15 cellular contexts compared by ENCODE assay signal in the genomic region with DNA sequence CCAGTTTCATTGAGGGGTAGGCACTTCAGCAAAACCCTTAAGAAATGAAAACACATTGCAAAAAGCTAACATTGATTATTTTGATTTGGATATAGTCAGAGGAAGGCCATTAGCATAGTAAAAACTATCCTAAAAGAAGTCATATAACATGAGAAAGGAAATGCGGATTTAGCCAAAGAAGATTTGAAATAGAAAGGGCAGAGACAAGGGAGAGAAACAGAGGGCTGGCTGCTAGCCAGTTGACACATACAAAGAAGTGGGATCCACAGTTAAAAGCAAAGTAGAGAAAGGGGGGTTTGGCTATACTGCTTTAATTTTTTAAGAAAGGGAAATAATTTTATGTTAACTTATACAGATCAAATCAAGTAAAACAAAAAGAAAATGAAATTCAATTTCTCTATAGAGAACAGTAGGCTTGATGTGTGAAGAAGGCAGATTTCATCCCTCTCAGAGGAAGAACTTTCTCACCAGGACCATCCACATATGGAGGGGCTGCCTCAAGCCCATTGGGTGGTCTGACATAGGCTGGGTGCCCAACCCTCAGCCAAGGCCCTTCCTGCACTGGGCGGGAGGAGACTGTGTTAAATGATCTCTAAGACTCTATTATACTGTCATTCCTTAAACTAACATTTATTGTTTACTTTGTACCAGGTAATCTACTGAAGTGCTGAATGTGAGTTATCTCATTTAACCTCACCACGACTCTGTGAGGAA.
A peak's percentile ranks its signal among the peaks of the same experiment; 100 is the strongest.
DNase-seq lines count a peak whose midpoint lies in the region; ATAC-seq and TF ChIP-seq lines count a peak whose summit lies in the region.
"Had no signal": no experiment of that assay in that cellular context is flagged by ENCODE, and none has a peak within 500 bp of the region (broad histone marks: within the 10 kb centered on the region; RNA-seq: fewer than 3 reads in every experiment).

No MANE protein-coding gene starts in this region.

- H3K36me3 ChIP-seq in HAP-1 (replicated peaks) (no peaks in the 10 kb centered on the region), SJSA1 (no peaks in the 10 kb centered on the region), gastroesophageal sphincter (no peaks in the 10 kb centered on the region)
- H3K36me3 ChIP-seq: BE2C had no signal

- no peaks in the 10 kb centered on the region for H3K27me3 ChIP-seq in HAP-1 (ENCODE audit: low read depth)
- H3K27me3 ChIP-seq in SJSA1 (replicated peaks) = no peaks in the 10 kb centered on the region
- H3K27me3 ChIP-seq in gastroesophageal sphincter = no peaks in the 10 kb centered on the region
- H3K27me3 ChIP-seq: BE2C had no signal

- H3K4me1 ChIP-seq in HAP-1 (peaks cover 9% of the 10 kb centered on the region), SJSA1 (replicated peaks) (peaks cover 12% of the 10 kb centered on the region), gastroesophageal sphincter (peaks cover 0 to 5% (median 0%) of the 10 kb centered on the region in 3 donors)
- H3K4me1 ChIP-seq: BE2C had no signal

- 18 to 39% methylated on average over 2 to 3 of the region's 3 CpGs for WGBS in gastroesophageal sphincter (ENCODE audit: low coverage in 1 of 2), 2 donors

- TF ChIP-seq POLR2A in gastroesophageal sphincter (IDR thresholded peaks at IDR 0.05) = no peak

- no peak overlapping the region for H3K4me3 ChIP-seq in HAP-1
- no peak overlapping the region for H3K4me3 ChIP-seq in SJSA1
- no peak overlapping the region for H3K4me3 ChIP-seq in gastroesophageal sphincter
- no peak overlapping the region for H3K4me3 ChIP-seq in coronary artery

- TF ChIP-seq EP300 in gastroesophageal sphincter (IDR thresholded peaks at IDR 0.05) = no peak

- peak; percentile 25 for ATAC-seq in gastroesophageal sphincter
- ATAC-seq in sciatic nerve = peak; percentile 28
- ATAC-seq in HG02884 (IDR thresholded peaks at IDR 0.05; ENCODE audit: unreplicated experiment) = no peak

- TF ChIP-seq CTCF in gastroesophageal sphincter (IDR thresholded peaks at IDR 0.05) (no peak), coronary artery (IDR thresholded peaks at IDR 0.05) (no peak)

- H3K27ac ChIP-seq in SJSA1 = 0 out of 2 replicates have a peak overlapping the region, but pooled peaks have one; percentile 14
- H3K27ac ChIP-seq in gastroesophageal sphincter = no peak overlapping the region
- no peak overlapping the region for H3K27ac ChIP-seq in coronary artery

- peak; percentile 56 to 77 for DNase-seq in HAP-1 (ENCODE audit: low spot score in 2 of 2)
- peak in 1 of 2 experiments; percentile 48 for DNase-seq in SJSA1 (ENCODE audit: low read depth in 1 of 2, low spot score in 2 of 2)
- DNase-seq in sciatic nerve (ENCODE audit: low spot score) = no peak
- DNase-seq in activated CD4-positive, alpha-beta T cell treated with anti-CD3 and anti-CD28 coated beads for 4 hours = no peak
- DNase-seq in coronary artery (ENCODE audit: low spot score) = no peak
- DNase-seq: BE2C; CD4-positive, alpha-beta memory T cell; DMS79 treated with DMSO at 0.1 percent for 48 hours; GOT3; NCI-H1436 treated with DMSO at 0.1 percent for 48 hours; NCI-H526 treated with DMSO at 0.1 percent for 48 hours; NK-92 treated with Interleukin-12 subunit alpha and Interleukin-12 subunit beta, amount 100 ng/mL, for 24 hours; OCI-M1 had no signal

- in situ Hi-C loops in HAP-1 (cut with MboI; ENCODE audit: low sequenced_read_pairs) = no loop called here

- H3K9me3 ChIP-seq in HAP-1 (peaks cover 2% of the 10 kb centered on the region; the same call in 1 of the 2 replicates), SJSA1 (replicated peaks) (no peaks in the 10 kb centered on the region), gastroesophageal sphincter (peaks cover 0 to 22% (median 0%) of the 10 kb centered on the region in 3 donors)
- H3K9me3 ChIP-seq: BE2C had no signal

- intact Hi-C loops in sciatic nerve (cut with DNase I) = no loop called here

Comparison
In these comparisons a context has a peak if more than half of its experiments do, and no peak if none do; other contexts are left out.
1. DNase-seq: peak in HAP-1 (2 of 2); none in sciatic nerve (single experiment), activated CD4-positive, alpha-beta T cell treated with anti-CD3 and anti-CD28 coated beads for 4 hours (0 of 2) and coronary artery (single experiment).